In genomic region chr3:122937745-122938144, GRCh38 we compare ENCODE assay signal across 1 cellular context.
TF ChIP-seq lines count a peak whose summit lies in the region.

No MANE protein-coding gene starts in this region.

TF ChIP-seq in GM23338, 12 proteins besides CTCF, POLR2A, EP300 and RAD21 (continued from another document):
- TF ChIP-seq ZNF462 (CRISPR knock-in tag; IDR thresholded peaks at IDR 0.05): no peak
